Comparison of ENCODE assay signal across 7 cellular contexts in genomic region chr9:36873247-36873875, GRCh38.
DNase-seq lines count a peak whose midpoint lies in the region; ATAC-seq and TF ChIP-seq lines count a peak whose summit lies in the region.

No MANE protein-coding gene starts in this region.

- H3K79me2 ChIP-seq in neural progenitor cell (ENCODE audit: low read depth): no peaks in the 10 kb centered on the region

- TF ChIP-seq POLR2A in erythroblast (IDR thresholded peaks at IDR 0.05; ENCODE audit: low read length) (no peak), stomach (IDR thresholded peaks at IDR 0.05) (no peak)

- peak; percentile 58 for DNase-seq in NCI-H748 treated with DMSO at 0.1 percent for 48 hours (lab: John Stamatoyannopoulos, UW)
- DNase-seq in activated CD8-positive, alpha-beta memory T cell treated with anti-CD3 and anti-CD28 coated beads, Interleukin-2, amount 50 U/mL, for 4 hours: peak; percentile 75
- peak; percentile 57 to 81 for DNase-seq in erythroblast (lab: John Stamatoyannopoulos, UW)
- DNase-seq in neural progenitor cell (ENCODE audit: low spot score): peak; percentile 80
- peak; percentile 81 for DNase-seq in stomach

- 45 to 51% (median 50%) methylated on average over 8 of the region's 8 CpGs for WGBS in stomach, 5 donors

- peaks cover 7% of the 10 kb centered on the region for H3K27me3 Mint-ChIP-seq in neural progenitor cell (ENCODE audit: insufficient read depth, low read depth)

- H3K4me1 ChIP-seq in neural progenitor cell: peaks cover 3% of the 10 kb centered on the region
- peaks cover 3 to 14% (median 6%) of the 10 kb centered on the region in 4 donors for H3K4me1 ChIP-seq in stomach

- peaks cover 6% of the 10 kb centered on the region for H3K27me3 ChIP-seq in neural progenitor cell
- H3K27me3 ChIP-seq in stomach: peaks cover 0 to 6% (median 0%) of the 10 kb centered on the region in 3 donors

- H4K20me1 ChIP-seq in neural progenitor cell (ENCODE audit: low read depth): peaks cover 2% of the 10 kb centered on the region

- H3K9me3 Mint-ChIP-seq in neural progenitor cell: peaks cover 3% of the 10 kb centered on the region

- H3K9ac ChIP-seq in neural progenitor cell: no peak overlapping the region

- H3K4me1 Mint-ChIP-seq in neural progenitor cell: peaks cover 9% of the 10 kb centered on the region

- H3K27ac ChIP-seq in neural progenitor cell (no peak overlapping the region), stomach (no peak overlapping the region)

- TF ChIP-seq EP300 in stomach (IDR thresholded peaks at IDR 0.05): no peak

- no peak overlapping the region for H3K4me3 ChIP-seq in GM12875 (ENCODE audit: low read depth, low read length)
- H3K4me3 ChIP-seq in neural progenitor cell: no peak overlapping the region
- H3K4me3 ChIP-seq in stomach: no peak overlapping the region

- ATAC-seq in HG03108 (IDR thresholded peaks at IDR 0.05; ENCODE audit: unreplicated experiment): peak; percentile 54

- H3K27ac Mint-ChIP-seq in neural progenitor cell: no peak overlapping the region

- no peak overlapping the region for H3K4me2 ChIP-seq in neural progenitor cell

- H2AFZ ChIP-seq in neural progenitor cell (replicated peaks): no peak overlapping the region

- H3K36me3 Mint-ChIP-seq in neural progenitor cell: peaks cover 10% of the 10 kb centered on the region

- H3F3A ChIP-seq in neural progenitor cell (ENCODE audit: low read depth): no peaks in the 10 kb centered on the region

- H3K36me3 ChIP-seq in neural progenitor cell (no peaks in the 10 kb centered on the region), stomach (no peaks in the 10 kb centered on the region)

- intact Hi-C loops in stomach (cut with DNase I; ENCODE audit: low total_unique reads): no loop called here

- TF ChIP-seq CTCF in GM12875 (IDR thresholded peaks at IDR 0.05; ENCODE audit: borderline replicate concordance, insufficient read depth, low read depth, low read length) (peak; percentile 85), neural progenitor cell (IDR thresholded peaks at IDR 0.05) (peak; percentile 96), stomach (IDR thresholded peaks at IDR 0.05) (peak in 5 of 7 experiments; percentile 73 to 81 (median 78))

- H3K9me3 ChIP-seq in neural progenitor cell (ENCODE audit: low read depth) (no peaks in the 10 kb centered on the region), stomach (no peaks in the 10 kb centered on the region)

- no peak overlapping the region for H3K4me3 Mint-ChIP-seq in neural progenitor cell
